ENCODE assay signal across 7 cellular contexts in the genomic region with DNA sequence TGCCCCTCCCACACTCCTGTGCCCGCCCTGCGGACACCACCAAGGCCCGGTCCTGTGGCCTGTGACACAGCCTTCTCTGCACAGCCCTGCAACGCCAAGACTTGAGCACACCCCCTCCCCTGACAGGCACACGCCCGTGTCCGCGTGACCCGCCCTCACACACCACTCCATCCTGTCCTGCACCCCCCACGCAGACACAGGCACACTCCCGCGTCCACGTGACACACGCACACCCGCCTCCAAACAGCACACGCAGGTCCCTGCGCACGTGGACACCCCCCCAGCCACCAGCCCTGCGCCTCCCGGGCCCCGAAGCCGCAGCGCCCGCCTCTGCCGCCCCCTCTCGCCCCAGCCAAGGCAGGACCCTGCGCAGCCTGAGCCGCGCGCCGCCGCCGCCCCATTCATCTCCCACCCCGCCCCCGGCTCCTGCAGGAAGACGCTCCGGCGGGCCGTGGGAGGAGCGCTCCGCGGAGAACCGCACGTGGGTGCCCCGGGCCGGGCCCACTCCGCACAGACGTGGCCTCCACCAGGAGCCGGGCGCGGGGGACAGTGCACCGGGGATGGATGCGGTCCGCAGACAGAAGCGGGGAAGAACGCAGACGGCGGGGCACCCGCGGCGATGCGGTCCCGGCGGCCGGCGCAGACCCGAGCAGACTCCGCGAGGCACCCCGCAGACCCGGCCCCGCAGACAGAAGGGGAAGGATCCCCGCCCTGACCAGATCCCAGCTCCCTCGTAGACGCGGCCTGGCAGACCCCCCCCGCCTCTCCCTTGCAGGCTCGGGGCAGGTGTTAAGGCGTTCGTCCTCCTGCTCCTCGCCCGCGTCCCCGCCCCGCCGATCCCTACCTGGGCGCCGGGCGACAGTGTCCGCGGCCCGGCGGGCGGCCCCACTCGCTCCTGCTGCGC. TPM values are rescaled to one million over a fixed set of nuclear protein-coding genes. Genes with fewer than 3 reads are reported as not detected.
DNase-seq lines count a peak whose midpoint lies in the region; ATAC-seq and TF ChIP-seq lines count a peak whose summit lies in the region.

No MANE protein-coding gene starts in this region.

- ATAC-seq in HG02943 (IDR thresholded peaks at IDR 0.05; ENCODE audit: low read depth, unreplicated experiment) (peak; percentile 17), esophagus mucosa (peak; percentile 40)

- no peaks in the 10 kb centered on the region for H3K9me2 ChIP-seq in OCI-LY1 (ENCODE audit: low read depth, low read length)

- no peaks in the 10 kb centered on the region for H3K79me2 ChIP-seq in OCI-LY1 (ENCODE audit: insufficient read depth, low read length)

- no peak for TF ChIP-seq CTCF in GM13977 (IDR thresholded peaks at IDR 0.05; ENCODE audit: extremely low read depth, insufficient read depth, missing control alignments)
- no peak for TF ChIP-seq CTCF in OCI-LY1 (IDR thresholded peaks at IDR 0.05; ENCODE audit: low read length)

- H3F3A ChIP-seq in OCI-LY1 (ENCODE audit: insufficient read depth, low read length): no peaks in the 10 kb centered on the region

- H4K20me1 ChIP-seq in OCI-LY1 (ENCODE audit: insufficient read depth, low read length): no peaks in the 10 kb centered on the region

- no peak overlapping the region for H2AFZ ChIP-seq in OCI-LY1 (ENCODE audit: low read length)

- peak; percentile 67 for DNase-seq in GM13977 (ENCODE audit: low spot score)
- DNase-seq in activated T-cell treated with anti-CD3 and anti-CD28 coated beads, Interleukin-2, amount 50 U/mL, for 1 hour: peak; percentile 78
- peak; percentile 24 to 32 for DNase-seq in stimulated activated CD8-positive, alpha-beta memory T cell treated with anti-CD3 and anti-CD28 coated beads, Interleukin-7, amount 100 ng/mL, for 48 hours (ENCODE audit: extremely low read depth in 1 of 2, low read depth in 1 of 2)

- H3K9me3 ChIP-seq in OCI-LY1 (ENCODE audit: low read length) (no peaks in the 10 kb centered on the region), muscle layer of duodenum (ENCODE audit: control insufficient read depth in 1 of 2, low read length in 2 of 2) (no peaks in the 10 kb centered on the region)

- H3K4me2 ChIP-seq in OCI-LY1 (ENCODE audit: low read length): peak overlapping the region; percentile 95

- in situ Hi-C loops in GM13977 (cut with MboI; ENCODE audit: low pct_unique_long_range_greater_than_20kb, low sequenced_read_pairs, unreplicated experiment): no loop called here

- H3K27ac ChIP-seq in OCI-LY1 (ENCODE audit: low read depth, low read length, poor library complexity, severe bottlenecking) (no peak overlapping the region), muscle layer of duodenum (ENCODE audit: low read length) (no peak overlapping the region)

- H3K36me3 ChIP-seq in OCI-LY1 (ENCODE audit: insufficient read depth, low read length) (no peaks in the 10 kb centered on the region), muscle layer of duodenum (ENCODE audit: control insufficient read depth in 1 of 2, insufficient read depth in 2 of 2, low read length in 2 of 2) (no peaks in the 10 kb centered on the region)

- H3K4me1 ChIP-seq in OCI-LY1 (ENCODE audit: insufficient read depth, low read length, severe bottlenecking) (peaks cover 21% of the 10 kb centered on the region), muscle layer of duodenum (ENCODE audit: control insufficient read depth in 1 of 2, insufficient read depth in 2 of 2, low read length in 2 of 2) (peaks cover 37 to 54% of the 10 kb centered on the region in 2 donors)

- H3K4me3 ChIP-seq in OCI-LY1 (ENCODE audit: low read depth, low read length, poor library complexity, severe bottlenecking): peak overlapping the region; percentile 69
- peak overlapping the region; percentile 26 to 75 for H3K4me3 ChIP-seq in muscle layer of duodenum (ENCODE audit: low read depth in 1 of 2, low read length in 2 of 2)

- H3K9ac ChIP-seq in OCI-LY1 (ENCODE audit: low read length): peak overlapping the region; percentile 58

- H3K27me3 ChIP-seq in OCI-LY1 (ENCODE audit: insufficient read depth, low read length): peaks cover 8% of the 10 kb centered on the region; the same call in 1 of the 2 replicates
- no peaks in the 10 kb centered on the region for H3K27me3 ChIP-seq in muscle layer of duodenum (ENCODE audit: low read depth, low read length)

RNA-seq across cellular contexts. Expression of gene CAMKK1, which starts 0.5 kb away (rescaled TPM):
- total RNA-seq in esophagus mucosa: 4.2 TPM

RNA-seq across cellular contexts. Expression of gene P2RX1, which starts 23.9 kb away (rescaled TPM):
- total RNA-seq in esophagus mucosa: 0.68 TPM

RNA-seq across cellular contexts. Expression of gene NCBP3, which starts 46.3 kb away (rescaled TPM):
- 14.9 TPM for total RNA-seq in esophagus mucosa

Comparison
In these comparisons a context has a peak if more than half of its experiments do, and no peak if none do; other contexts are left out.
1. DNase-seq: peak in every context shown above with its lines; median percentile 78 in activated T-cell treated with anti-CD3 and anti-CD28 coated beads, Interleukin-2, amount 50 U/mL, for 1 hour; 67 in GM13977; 28 in stimulated activated CD8-positive, alpha-beta memory T cell treated with anti-CD3 and anti-CD28 coated beads, Interleukin-7, amount 100 ng/mL, for 48 hours.